ENCODE assay signal across 8 cellular contexts in genomic region chr3:195441051-195441450, GRCh38. TPM values are rescaled to one million over a fixed set of nuclear protein-coding genes. Genes with fewer than 3 reads are reported as not detected.
DNase-seq lines count a peak whose midpoint lies in the region.

No MANE protein-coding gene starts in this region.

- peak overlapping the region; percentile 79 for H3K4me3 ChIP-seq in iPS-20b (ENCODE audit: low read length)

- peaks cover 18% of the 10 kb centered on the region for H3K36me3 Mint-ChIP-seq in T-helper 2 cell treated with Interferon-gamma antibody and Interleukin-4, amounts not matched to agents 5 μg/mL and 100 μg/mL, for 36 hours (ENCODE audit: low read depth)
- peaks cover 3% of the 10 kb centered on the region for H3K36me3 Mint-ChIP-seq in activated naive CD8-positive, alpha-beta T cell

- DNase-seq in T-helper 2 cell treated with Interferon-gamma antibody and Interleukin-4, amounts not matched to agents 5 μg/mL and 100 μg/mL, for 36 hours (ENCODE audit: low spot score), result no peak
- no peak for DNase-seq in T-helper 2 cell
- DNase-seq in GM03348 (ENCODE audit: low spot score), result no peak
- no peak for DNase-seq in NCI-H345 (lab: John Stamatoyannopoulos, UW)
- DNase-seq in activated CD8-positive, alpha-beta memory T cell treated with anti-CD3 and anti-CD28 coated beads, Interleukin-2, amount 50 U/mL, for 48 hours, result no peak

- peak overlapping the region; percentile 94 for H3K27ac Mint-ChIP-seq in T-helper 2 cell treated with Interferon-gamma antibody and Interleukin-4, amounts not matched to agents 5 μg/mL and 100 μg/mL, for 36 hours
- H3K27ac Mint-ChIP-seq in activated naive CD8-positive, alpha-beta T cell, result peak overlapping the region; percentile 67

- H3K9ac ChIP-seq in iPS-20b (ENCODE audit: low read depth, low read length), result peak overlapping the region; percentile 81; the same call in 1 of the 2 replicates

- peak overlapping the region; percentile 91 for H3K4me3 Mint-ChIP-seq in T-helper 2 cell treated with Interferon-gamma antibody and Interleukin-4, amounts not matched to agents 5 μg/mL and 100 μg/mL, for 36 hours
- peak overlapping the region; percentile 90 for H3K4me3 Mint-ChIP-seq in activated naive CD8-positive, alpha-beta T cell

- no peaks in the 10 kb centered on the region for H3K36me3 ChIP-seq in iPS-20b (ENCODE audit: insufficient read depth, low read depth, low read length)

- no peaks in the 10 kb centered on the region for H3K9me3 ChIP-seq in iPS-20b (ENCODE audit: insufficient read depth, low read depth, low read length)

- H3K4me1 ChIP-seq in iPS-20b (ENCODE audit: insufficient read depth, low read length), result peaks cover 18% of the 10 kb centered on the region

- H3K9me3 Mint-ChIP-seq in T-helper 2 cell treated with Interferon-gamma antibody and Interleukin-4, amounts not matched to agents 5 μg/mL and 100 μg/mL, for 36 hours, result no peaks in the 10 kb centered on the region
- H3K9me3 Mint-ChIP-seq in activated naive CD8-positive, alpha-beta T cell (ENCODE audit: low read depth), result no peaks in the 10 kb centered on the region

- H3K27ac ChIP-seq in iPS-20b (ENCODE audit: low read length) (no peak overlapping the region), temporal lobe (ENCODE audit: low read depth, low read length) (peak overlapping the region; percentile 72)

- peaks cover 40% of the 10 kb centered on the region for H3K4me1 Mint-ChIP-seq in T-helper 2 cell treated with Interferon-gamma antibody and Interleukin-4, amounts not matched to agents 5 μg/mL and 100 μg/mL, for 36 hours (ENCODE audit: low read depth)
- peaks cover 58% of the 10 kb centered on the region for H3K4me1 Mint-ChIP-seq in activated naive CD8-positive, alpha-beta T cell (ENCODE audit: low read depth)

- no peaks in the 10 kb centered on the region for H3K27me3 ChIP-seq in iPS-20b (ENCODE audit: insufficient read depth, low read length)

- H3K27me3 Mint-ChIP-seq in T-helper 2 cell treated with Interferon-gamma antibody and Interleukin-4, amounts not matched to agents 5 μg/mL and 100 μg/mL, for 36 hours (ENCODE audit: low read depth), result no peaks in the 10 kb centered on the region
- no peaks in the 10 kb centered on the region for H3K27me3 Mint-ChIP-seq in activated naive CD8-positive, alpha-beta T cell

RNA-seq across cellular contexts. Expression of gene ACAP2, which starts 1.8 kb away (rescaled TPM):
- total RNA-seq in temporal lobe, result 115 TPM
